14 cellular contexts compared by ENCODE assay signal in genomic region chr2:130138841-130139251, GRCh38. TPM values are rescaled to one million over a fixed set of nuclear protein-coding genes. Genes with fewer than 3 reads are reported as not detected.
"Had no signal": no experiment of that assay in that cellular context is flagged by ENCODE, and none has a peak within 500 bp of the region (broad histone marks: within the 10 kb centered on the region; RNA-seq: fewer than 3 reads in every experiment).

No MANE protein-coding gene starts in this region.

RNA-seq across cellular contexts. Expression of gene CCDC74B, which starts 6.1 kb away (rescaled TPM):
- total RNA-seq: skeletal muscle tissue had no signal

RNA-seq across cellular contexts. Expression of gene POTEF, which starts 9.8 kb away (rescaled TPM):
- total RNA-seq: colonic mucosa, heart left ventricle, left lung, mucosa of gallbladder, skeletal muscle tissue, T-helper 17 cell, temporal lobe, tibial nerve had no signal
- polyA plus RNA-seq: adipose tissue, esophagus, heart left ventricle, immature natural killer cell had no signal

RNA-seq across cellular contexts. Expression of gene TUBA3E, which starts 59.4 kb away (rescaled TPM):
- total RNA-seq: colonic mucosa, left lung, lung microvascular endothelial cell, mucosa of gallbladder, pancreas, pulmonary artery endothelial cell, skeletal muscle tissue, T-helper 17 cell, temporal lobe, tibial nerve had no signal
- polyA plus RNA-seq: immature natural killer cell had no signal
